1 cellular context compared by ENCODE assay signal in the genomic region with DNA sequence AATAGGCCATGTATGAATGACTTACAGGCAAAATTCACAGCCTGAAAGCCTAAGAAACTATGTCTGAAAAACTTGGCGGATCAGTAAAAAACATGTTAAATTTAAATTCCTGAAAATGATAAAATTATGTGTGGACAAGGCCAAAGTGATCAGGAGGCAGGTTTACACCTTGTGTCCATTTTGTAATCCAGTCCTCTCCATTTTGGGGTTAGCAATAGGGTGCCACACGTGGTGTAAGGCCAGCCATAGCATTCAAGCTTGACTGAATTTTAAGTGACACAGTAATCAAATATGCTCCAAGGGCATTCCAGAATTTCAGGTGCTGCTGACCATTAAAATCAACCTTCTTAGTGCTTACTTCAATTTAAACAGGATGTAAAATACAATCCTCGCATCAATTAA.
TF ChIP-seq lines count a peak whose summit lies in the region.

No MANE protein-coding gene starts in this region.

TF ChIP-seq in HepG2, 621 proteins besides CTCF, POLR2A, EP300 and RAD21 (continued from another document and continues in another):
- TF ChIP-seq, protein P1, sequence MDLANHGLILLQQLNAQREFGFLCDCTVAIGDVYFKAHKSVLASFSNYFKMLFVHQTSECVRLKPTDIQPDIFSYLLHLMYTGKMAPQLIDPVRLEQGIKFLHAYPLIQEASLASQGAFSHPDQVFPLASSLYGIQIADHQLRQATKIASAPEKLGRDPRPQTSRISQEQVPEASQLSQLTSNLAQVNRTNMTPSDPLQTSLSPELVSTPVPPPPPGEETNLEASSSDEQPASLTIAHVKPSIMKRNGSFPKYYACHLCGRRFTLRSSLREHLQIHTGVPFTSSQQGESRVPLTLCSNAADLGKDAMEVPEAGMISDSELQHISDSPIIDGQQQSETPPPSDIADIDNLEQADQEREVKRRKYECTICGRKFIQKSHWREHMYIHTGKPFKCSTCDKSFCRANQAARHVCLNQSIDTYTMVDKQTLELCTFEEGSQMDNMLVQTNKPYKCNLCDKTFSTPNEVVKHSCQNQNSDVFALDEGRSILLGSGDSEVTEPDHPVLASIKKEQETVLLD (CRISPR knock-in tag; IDR thresholded peaks at IDR 0.05; ENCODE audit: low read depth): no peak
- TF ChIP-seq NFATC3 (CRISPR knock-in tag; IDR thresholded peaks at IDR 0.05) (no peak), ZSCAN12 (CRISPR knock-in tag; IDR thresholded peaks at IDR 0.05) (no peak), MIER3 (CRISPR knock-in tag; IDR thresholded peaks at IDR 0.05; ENCODE audit: borderline replicate concordance) (no peak), TEAD2 (CRISPR knock-in tag; IDR thresholded peaks at IDR 0.05) (no peak), NRL (CRISPR knock-in tag; IDR thresholded peaks at IDR 0.05; ENCODE audit: borderline replicate concordance) (no peak), GTF2F1 (IDR thresholded peaks at IDR 0.05; ENCODE audit: low read length) (no peak), ETV5 (CRISPR knock-in tag; IDR thresholded peaks at IDR 0.05; ENCODE audit: borderline replicate concordance) (0 out of 2 replicates have a peak, but pooled peaks have one; percentile 13), SIN3A (IDR thresholded peaks at IDR 0.05; ENCODE audit: borderline replicate concordance, low read depth, low read length) (0 out of 2 replicates have a peak, but pooled peaks have one; percentile 59), NR1H2 (CRISPR knock-in tag; IDR thresholded peaks at IDR 0.05; ENCODE audit: borderline replicate concordance, low read depth) (no peak), ZNF672 (CRISPR knock-in tag; IDR thresholded peaks at IDR 0.05) (no peak), RCOR2 (CRISPR knock-in tag; IDR thresholded peaks at IDR 0.05) (no peak), MED1 (CRISPR knock-in tag; IDR thresholded peaks at IDR 0.05) (0 out of 2 replicates have a peak, but pooled peaks have one; percentile 13), CHD4 (IDR thresholded peaks at IDR 0.05; ENCODE audit: borderline replicate concordance, low read length) (no peak), RFX1 (IDR thresholded peaks at IDR 0.05) (no peak), CBX1 (IDR thresholded peaks at IDR 0.05; ENCODE audit: low read depth) (no peak), ZNF850 (CRISPR knock-in tag; conservative IDR thresholded peaks at IDR 0.05) (no peak), EED (CRISPR knock-in tag; IDR thresholded peaks at IDR 0.05) (no peak), NKX3-1 (CRISPR knock-in tag; IDR thresholded peaks at IDR 0.05) (no peak), SAP130 (CRISPR knock-in tag; IDR thresholded peaks at IDR 0.05; ENCODE audit: low read depth) (peak; percentile 75), SATB2 (CRISPR knock-in tag; IDR thresholded peaks at IDR 0.05) (no peak), ZNF124 (CRISPR knock-in tag; IDR thresholded peaks at IDR 0.05) (no peak), ZNF780A (CRISPR knock-in tag; IDR thresholded peaks at IDR 0.05) (no peak), ZNF383 (CRISPR knock-in tag; IDR thresholded peaks at IDR 0.05; ENCODE audit: borderline replicate concordance) (no peak), NFYC (CRISPR knock-in tag; IDR thresholded peaks at IDR 0.05) (peak; percentile 35; the same call in 1 of the 2 replicates)
- TF ChIP-seq, protein P2, sequence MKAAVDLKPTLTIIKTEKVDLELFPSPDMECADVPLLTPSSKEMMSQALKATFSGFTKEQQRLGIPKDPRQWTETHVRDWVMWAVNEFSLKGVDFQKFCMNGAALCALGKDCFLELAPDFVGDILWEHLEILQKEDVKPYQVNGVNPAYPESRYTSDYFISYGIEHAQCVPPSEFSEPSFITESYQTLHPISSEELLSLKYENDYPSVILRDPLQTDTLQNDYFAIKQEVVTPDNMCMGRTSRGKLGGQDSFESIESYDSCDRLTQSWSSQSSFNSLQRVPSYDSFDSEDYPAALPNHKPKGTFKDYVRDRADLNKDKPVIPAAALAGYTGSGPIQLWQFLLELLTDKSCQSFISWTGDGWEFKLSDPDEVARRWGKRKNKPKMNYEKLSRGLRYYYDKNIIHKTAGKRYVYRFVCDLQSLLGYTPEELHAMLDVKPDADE (CRISPR knock-in tag; IDR thresholded peaks at IDR 0.05): no peak
- TF ChIP-seq, protein P3, sequence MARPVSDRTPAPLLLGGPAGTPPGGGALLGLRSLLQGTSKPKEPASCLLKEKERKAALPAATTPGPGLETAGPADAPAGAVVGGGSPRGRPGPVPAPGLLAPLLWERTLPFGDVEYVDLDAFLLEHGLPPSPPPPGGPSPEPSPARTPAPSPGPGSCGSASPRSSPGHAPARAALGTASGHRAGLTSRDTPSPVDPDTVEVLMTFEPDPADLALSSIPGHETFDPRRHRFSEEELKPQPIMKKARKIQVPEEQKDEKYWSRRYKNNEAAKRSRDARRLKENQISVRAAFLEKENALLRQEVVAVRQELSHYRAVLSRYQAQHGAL (CRISPR knock-in tag; IDR thresholded peaks at IDR 0.05; ENCODE audit: not compliant biosample characterization): no peak
- TF ChIP-seq, protein P4, sequence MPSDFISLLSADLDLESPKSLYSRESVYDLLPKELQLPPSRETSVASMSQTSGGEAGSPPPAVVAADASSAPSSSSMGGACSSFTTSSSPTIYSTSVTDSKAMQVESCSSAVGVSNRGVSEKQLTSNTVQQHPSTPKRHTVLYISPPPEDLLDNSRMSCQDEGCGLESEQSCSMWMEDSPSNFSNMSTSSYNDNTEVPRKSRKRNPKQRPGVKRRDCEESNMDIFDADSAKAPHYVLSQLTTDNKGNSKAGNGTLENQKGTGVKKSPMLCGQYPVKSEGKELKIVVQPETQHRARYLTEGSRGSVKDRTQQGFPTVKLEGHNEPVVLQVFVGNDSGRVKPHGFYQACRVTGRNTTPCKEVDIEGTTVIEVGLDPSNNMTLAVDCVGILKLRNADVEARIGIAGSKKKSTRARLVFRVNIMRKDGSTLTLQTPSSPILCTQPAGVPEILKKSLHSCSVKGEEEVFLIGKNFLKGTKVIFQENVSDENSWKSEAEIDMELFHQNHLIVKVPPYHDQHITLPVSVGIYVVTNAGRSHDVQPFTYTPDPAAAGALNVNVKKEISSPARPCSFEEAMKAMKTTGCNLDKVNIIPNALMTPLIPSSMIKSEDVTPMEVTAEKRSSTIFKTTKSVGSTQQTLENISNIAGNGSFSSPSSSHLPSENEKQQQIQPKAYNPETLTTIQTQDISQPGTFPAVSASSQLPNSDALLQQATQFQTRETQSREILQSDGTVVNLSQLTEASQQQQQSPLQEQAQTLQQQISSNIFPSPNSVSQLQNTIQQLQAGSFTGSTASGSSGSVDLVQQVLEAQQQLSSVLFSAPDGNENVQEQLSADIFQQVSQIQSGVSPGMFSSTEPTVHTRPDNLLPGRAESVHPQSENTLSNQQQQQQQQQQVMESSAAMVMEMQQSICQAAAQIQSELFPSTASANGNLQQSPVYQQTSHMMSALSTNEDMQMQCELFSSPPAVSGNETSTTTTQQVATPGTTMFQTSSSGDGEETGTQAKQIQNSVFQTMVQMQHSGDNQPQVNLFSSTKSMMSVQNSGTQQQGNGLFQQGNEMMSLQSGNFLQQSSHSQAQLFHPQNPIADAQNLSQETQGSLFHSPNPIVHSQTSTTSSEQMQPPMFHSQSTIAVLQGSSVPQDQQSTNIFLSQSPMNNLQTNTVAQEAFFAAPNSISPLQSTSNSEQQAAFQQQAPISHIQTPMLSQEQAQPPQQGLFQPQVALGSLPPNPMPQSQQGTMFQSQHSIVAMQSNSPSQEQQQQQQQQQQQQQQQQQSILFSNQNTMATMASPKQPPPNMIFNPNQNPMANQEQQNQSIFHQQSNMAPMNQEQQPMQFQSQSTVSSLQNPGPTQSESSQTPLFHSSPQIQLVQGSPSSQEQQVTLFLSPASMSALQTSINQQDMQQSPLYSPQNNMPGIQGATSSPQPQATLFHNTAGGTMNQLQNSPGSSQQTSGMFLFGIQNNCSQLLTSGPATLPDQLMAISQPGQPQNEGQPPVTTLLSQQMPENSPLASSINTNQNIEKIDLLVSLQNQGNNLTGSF (CRISPR knock-in tag; IDR thresholded peaks at IDR 0.05): no peak
- TF ChIP-seq, protein P5, sequence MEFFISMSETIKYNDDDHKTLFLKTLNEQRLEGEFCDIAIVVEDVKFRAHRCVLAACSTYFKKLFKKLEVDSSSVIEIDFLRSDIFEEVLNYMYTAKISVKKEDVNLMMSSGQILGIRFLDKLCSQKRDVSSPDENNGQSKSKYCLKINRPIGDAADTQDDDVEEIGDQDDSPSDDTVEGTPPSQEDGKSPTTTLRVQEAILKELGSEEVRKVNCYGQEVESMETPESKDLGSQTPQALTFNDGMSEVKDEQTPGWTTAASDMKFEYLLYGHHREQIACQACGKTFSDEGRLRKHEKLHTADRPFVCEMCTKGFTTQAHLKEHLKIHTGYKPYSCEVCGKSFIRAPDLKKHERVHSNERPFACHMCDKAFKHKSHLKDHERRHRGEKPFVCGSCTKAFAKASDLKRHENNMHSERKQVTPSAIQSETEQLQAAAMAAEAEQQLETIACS (CRISPR knock-in tag; IDR thresholded peaks at IDR 0.05): no peak
- TF ChIP-seq, protein P6, sequence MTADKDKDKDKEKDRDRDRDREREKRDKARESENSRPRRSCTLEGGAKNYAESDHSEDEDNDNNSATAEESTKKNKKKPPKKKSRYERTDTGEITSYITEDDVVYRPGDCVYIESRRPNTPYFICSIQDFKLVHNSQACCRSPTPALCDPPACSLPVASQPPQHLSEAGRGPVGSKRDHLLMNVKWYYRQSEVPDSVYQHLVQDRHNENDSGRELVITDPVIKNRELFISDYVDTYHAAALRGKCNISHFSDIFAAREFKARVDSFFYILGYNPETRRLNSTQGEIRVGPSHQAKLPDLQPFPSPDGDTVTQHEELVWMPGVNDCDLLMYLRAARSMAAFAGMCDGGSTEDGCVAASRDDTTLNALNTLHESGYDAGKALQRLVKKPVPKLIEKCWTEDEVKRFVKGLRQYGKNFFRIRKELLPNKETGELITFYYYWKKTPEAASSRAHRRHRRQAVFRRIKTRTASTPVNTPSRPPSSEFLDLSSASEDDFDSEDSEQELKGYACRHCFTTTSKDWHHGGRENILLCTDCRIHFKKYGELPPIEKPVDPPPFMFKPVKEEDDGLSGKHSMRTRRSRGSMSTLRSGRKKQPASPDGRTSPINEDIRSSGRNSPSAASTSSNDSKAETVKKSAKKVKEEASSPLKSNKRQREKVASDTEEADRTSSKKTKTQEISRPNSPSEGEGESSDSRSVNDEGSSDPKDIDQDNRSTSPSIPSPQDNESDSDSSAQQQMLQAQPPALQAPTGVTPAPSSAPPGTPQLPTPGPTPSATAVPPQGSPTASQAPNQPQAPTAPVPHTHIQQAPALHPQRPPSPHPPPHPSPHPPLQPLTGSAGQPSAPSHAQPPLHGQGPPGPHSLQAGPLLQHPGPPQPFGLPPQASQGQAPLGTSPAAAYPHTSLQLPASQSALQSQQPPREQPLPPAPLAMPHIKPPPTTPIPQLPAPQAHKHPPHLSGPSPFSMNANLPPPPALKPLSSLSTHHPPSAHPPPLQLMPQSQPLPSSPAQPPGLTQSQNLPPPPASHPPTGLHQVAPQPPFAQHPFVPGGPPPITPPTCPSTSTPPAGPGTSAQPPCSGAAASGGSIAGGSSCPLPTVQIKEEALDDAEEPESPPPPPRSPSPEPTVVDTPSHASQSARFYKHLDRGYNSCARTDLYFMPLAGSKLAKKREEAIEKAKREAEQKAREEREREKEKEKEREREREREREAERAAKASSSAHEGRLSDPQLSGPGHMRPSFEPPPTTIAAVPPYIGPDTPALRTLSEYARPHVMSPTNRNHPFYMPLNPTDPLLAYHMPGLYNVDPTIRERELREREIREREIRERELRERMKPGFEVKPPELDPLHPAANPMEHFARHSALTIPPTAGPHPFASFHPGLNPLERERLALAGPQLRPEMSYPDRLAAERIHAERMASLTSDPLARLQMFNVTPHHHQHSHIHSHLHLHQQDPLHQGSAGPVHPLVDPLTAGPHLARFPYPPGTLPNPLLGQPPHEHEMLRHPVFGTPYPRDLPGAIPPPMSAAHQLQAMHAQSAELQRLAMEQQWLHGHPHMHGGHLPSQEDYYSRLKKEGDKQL (CRISPR knock-in tag; IDR thresholded peaks at IDR 0.05; ENCODE audit: low read depth): no peak
- TF ChIP-seq, protein P7, sequence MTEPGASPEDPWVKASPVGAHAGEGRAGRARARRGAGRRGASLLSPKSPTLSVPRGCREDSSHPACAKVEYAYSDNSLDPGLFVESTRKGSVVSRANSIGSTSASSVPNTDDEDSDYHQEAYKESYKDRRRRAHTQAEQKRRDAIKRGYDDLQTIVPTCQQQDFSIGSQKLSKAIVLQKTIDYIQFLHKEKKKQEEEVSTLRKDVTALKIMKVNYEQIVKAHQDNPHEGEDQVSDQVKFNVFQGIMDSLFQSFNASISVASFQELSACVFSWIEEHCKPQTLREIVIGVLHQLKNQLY (CRISPR knock-in tag; IDR thresholded peaks at IDR 0.05): no peak
- TF ChIP-seq, protein P8, sequence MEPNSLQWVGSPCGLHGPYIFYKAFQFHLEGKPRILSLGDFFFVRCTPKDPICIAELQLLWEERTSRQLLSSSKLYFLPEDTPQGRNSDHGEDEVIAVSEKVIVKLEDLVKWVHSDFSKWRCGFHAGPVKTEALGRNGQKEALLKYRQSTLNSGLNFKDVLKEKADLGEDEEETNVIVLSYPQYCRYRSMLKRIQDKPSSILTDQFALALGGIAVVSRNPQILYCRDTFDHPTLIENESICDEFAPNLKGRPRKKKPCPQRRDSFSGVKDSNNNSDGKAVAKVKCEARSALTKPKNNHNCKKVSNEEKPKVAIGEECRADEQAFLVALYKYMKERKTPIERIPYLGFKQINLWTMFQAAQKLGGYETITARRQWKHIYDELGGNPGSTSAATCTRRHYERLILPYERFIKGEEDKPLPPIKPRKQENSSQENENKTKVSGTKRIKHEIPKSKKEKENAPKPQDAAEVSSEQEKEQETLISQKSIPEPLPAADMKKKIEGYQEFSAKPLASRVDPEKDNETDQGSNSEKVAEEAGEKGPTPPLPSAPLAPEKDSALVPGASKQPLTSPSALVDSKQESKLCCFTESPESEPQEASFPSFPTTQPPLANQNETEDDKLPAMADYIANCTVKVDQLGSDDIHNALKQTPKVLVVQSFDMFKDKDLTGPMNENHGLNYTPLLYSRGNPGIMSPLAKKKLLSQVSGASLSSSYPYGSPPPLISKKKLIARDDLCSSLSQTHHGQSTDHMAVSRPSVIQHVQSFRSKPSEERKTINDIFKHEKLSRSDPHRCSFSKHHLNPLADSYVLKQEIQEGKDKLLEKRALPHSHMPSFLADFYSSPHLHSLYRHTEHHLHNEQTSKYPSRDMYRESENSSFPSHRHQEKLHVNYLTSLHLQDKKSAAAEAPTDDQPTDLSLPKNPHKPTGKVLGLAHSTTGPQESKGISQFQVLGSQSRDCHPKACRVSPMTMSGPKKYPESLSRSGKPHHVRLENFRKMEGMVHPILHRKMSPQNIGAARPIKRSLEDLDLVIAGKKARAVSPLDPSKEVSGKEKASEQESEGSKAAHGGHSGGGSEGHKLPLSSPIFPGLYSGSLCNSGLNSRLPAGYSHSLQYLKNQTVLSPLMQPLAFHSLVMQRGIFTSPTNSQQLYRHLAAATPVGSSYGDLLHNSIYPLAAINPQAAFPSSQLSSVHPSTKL (CRISPR knock-in tag; IDR thresholded peaks at IDR 0.05): peak; percentile 30; the same call in 1 of the 2 replicates
